ENCODE assay signal across 32 cellular contexts in the genomic region with DNA sequence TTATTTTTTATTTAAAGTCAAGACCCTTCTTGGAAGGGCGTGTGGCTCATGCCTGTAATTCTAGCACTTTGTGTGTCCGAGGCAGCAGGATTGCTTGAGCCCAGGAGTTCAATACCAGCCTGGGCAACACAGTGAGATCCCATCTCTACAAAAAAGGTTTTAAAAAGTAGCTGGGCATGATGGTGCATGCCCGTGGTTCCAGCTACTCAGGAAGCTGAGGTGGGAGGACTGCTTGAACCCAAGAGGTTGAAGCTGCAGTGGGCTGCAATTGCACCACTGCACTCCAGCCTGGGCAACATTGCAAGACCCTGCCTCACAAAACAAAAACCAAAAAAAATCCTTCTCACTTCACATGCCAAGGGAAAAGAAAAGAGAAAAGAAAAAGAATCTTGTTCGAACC. TPM values are rescaled to one million over a fixed set of nuclear protein-coding genes. Genes with fewer than 3 reads are reported as not detected.
"Had no signal": no experiment of that assay in that cellular context is flagged by ENCODE, and none has a peak within 500 bp of the region (broad histone marks: within the 10 kb centered on the region; RNA-seq: fewer than 3 reads in every experiment).

No MANE protein-coding gene starts in this region.

- H3K27ac ChIP-seq: brain microvascular endothelial cell, cardiac muscle cell, Peyer's patch, SJCRH30, SK-N-MC, WERI-Rb-1 had no signal

- H3K9me3 ChIP-seq: MG63, Peyer's patch, SJCRH30 had no signal

- H3K27me3 ChIP-seq: brain microvascular endothelial cell, cardiac muscle cell, MG63, Peyer's patch, SJCRH30 had no signal

- ATAC-seq: activated CD8-positive, alpha-beta T cell treated with anti-CD3 and anti-CD28 coated beads for 36 hours; activated T-cell treated with anti-CD3 and anti-CD28 coated beads, Interleukin-2, amount 50 U/mL, for 72 hours; activated T-helper 17 cell treated with anti-CD3 and anti-CD28 coated beads, Interleukin-2, amount 50 U/mL, for 72 hours; PC-3 had no signal

- H3K27ac Mint-ChIP-seq: activated CD4-positive, alpha-beta T cell treated with anti-CD3 and anti-CD28 coated beads, Interleukin-2, amount 10 ng/mL, durations not matched to agents 24 days and 14 days; activated CD8-positive, alpha-beta T cell treated with anti-CD3 and anti-CD28 coated beads for 36 hours; activated naive CD8-positive, alpha-beta T cell treated with anti-CD3 and anti-CD28 coated beads for 36 hours; activated T-cell treated with anti-CD3 and anti-CD28 coated beads, Interleukin-2, amount 50 U/mL, for 72 hours; activated T-helper 17 cell treated with anti-CD3 and anti-CD28 coated beads, Interleukin-2, amount 50 U/mL, for 72 hours had no signal

- DNase-seq: activated CD4-positive, alpha-beta T cell treated with anti-CD3 and anti-CD28 coated beads, Interleukin-2, amount 10 ng/mL, durations not matched to agents 24 days and 14 days; activated CD4-positive, alpha-beta T cell treated with anti-CD3 and anti-CD28 coated beads, Interleukin-2, amount 50 U/mL, for 4 hours; activated CD8-positive, alpha-beta T cell treated with anti-CD3 and anti-CD28 coated beads for 36 hours; activated effector memory CD4-positive, alpha-beta T cell treated with anti-CD3 and anti-CD28 coated beads, Interleukin-2, amount 50 U/mL, for 16 hours; activated naive CD4-positive, alpha-beta T cell; activated naive CD4-positive, alpha-beta T cell treated with anti-CD3 and anti-CD28 coated beads, Interleukin-2, amount 50 U/mL, for 16 hours; activated naive CD8-positive, alpha-beta T cell treated with anti-CD3 and anti-CD28 coated beads for 36 hours; activated T-cell treated with anti-CD3 and anti-CD28 coated beads, Interleukin-2, amount 50 U/mL, for 1 hour; activated T-cell treated with anti-CD3 and anti-CD28 coated beads, Interleukin-2, amount 50 U/mL, for 72 hours; amniotic stem cell; aorta; brain microvascular endothelial cell; Karpas-422; KBM-7; MG63; NCI-H1048; NCI-H1105 treated with DMSO at 0.1 percent for 48 hours; NCI-H1436; NCI-H1694; NCI-H2029; NCI-H345; NCI-H524 treated with DMSO at 0.1 percent for 48 hours; PC-3; Peyer's patch; SHP77; SJCRH30; T1000; WERI-Rb-1 had no signal

- H3K27me3 Mint-ChIP-seq: activated CD4-positive, alpha-beta T cell treated with anti-CD3 and anti-CD28 coated beads, Interleukin-2, amount 10 ng/mL, durations not matched to agents 24 days and 14 days; activated CD8-positive, alpha-beta T cell treated with anti-CD3 and anti-CD28 coated beads for 36 hours; activated naive CD8-positive, alpha-beta T cell treated with anti-CD3 and anti-CD28 coated beads for 36 hours; activated T-helper 17 cell treated with anti-CD3 and anti-CD28 coated beads, Interleukin-2, amount 50 U/mL, for 72 hours had no signal

- H3K4me3 Mint-ChIP-seq: activated CD4-positive, alpha-beta T cell treated with anti-CD3 and anti-CD28 coated beads, Interleukin-2, amount 10 ng/mL, durations not matched to agents 24 days and 14 days; activated CD8-positive, alpha-beta T cell treated with anti-CD3 and anti-CD28 coated beads for 36 hours; activated naive CD8-positive, alpha-beta T cell treated with anti-CD3 and anti-CD28 coated beads for 36 hours; activated T-cell treated with anti-CD3 and anti-CD28 coated beads, Interleukin-2, amount 50 U/mL, for 72 hours; activated T-helper 17 cell treated with anti-CD3 and anti-CD28 coated beads, Interleukin-2, amount 50 U/mL, for 72 hours had no signal

- H3K36me3 Mint-ChIP-seq: activated naive CD8-positive, alpha-beta T cell treated with anti-CD3 and anti-CD28 coated beads for 36 hours had no signal

- H3K9me3 Mint-ChIP-seq: activated CD4-positive, alpha-beta T cell treated with anti-CD3 and anti-CD28 coated beads, Interleukin-2, amount 10 ng/mL, durations not matched to agents 24 days and 14 days; activated CD8-positive, alpha-beta T cell treated with anti-CD3 and anti-CD28 coated beads for 36 hours; activated naive CD8-positive, alpha-beta T cell treated with anti-CD3 and anti-CD28 coated beads for 36 hours; activated T-cell treated with anti-CD3 and anti-CD28 coated beads, Interleukin-2, amount 50 U/mL, for 72 hours; activated T-helper 17 cell treated with anti-CD3 and anti-CD28 coated beads, Interleukin-2, amount 50 U/mL, for 72 hours had no signal

- H3K36me3 ChIP-seq: brain microvascular endothelial cell, cardiac muscle cell, SJCRH30 had no signal

- H3K4me3 ChIP-seq: cardiac muscle cell, MG63, Peyer's patch, SJCRH30, SK-N-MC had no signal

RNA-seq across cellular contexts. Expression of a gene that starts 40.2 kb away (rescaled TPM):
- total RNA-seq: NCI-H460, Peyer's patch had no signal
